12 cellular contexts compared by ENCODE assay signal in genomic region chr11:1390603-1391164, GRCh38. TPM values are rescaled to one million over a fixed set of nuclear protein-coding genes. Genes with fewer than 3 reads are reported as not detected.
A peak's percentile ranks its signal among the peaks of the same experiment; 100 is the strongest.
DNase-seq lines count a peak whose midpoint lies in the region; ATAC-seq and TF ChIP-seq lines count a peak whose summit lies in the region.
"Had no signal": no experiment of that assay in that cellular context is flagged by ENCODE, and none has a peak within 500 bp of the region (broad histone marks: within the 10 kb centered on the region; RNA-seq: fewer than 3 reads in every experiment).

No MANE protein-coding gene starts in this region.

- intact Hi-C loops in heart left ventricle (cut with DNase I), result no loop called here
- intact Hi-C loops in activated CD8-positive, alpha-beta T cell treated with anti-CD3 and anti-CD28 coated beads for 36 hours (cut with micrococcal nuclease), result no loop called here

- H3K9ac ChIP-seq in ES-I3 (ENCODE audit: low read depth, low read length) (peak overlapping the region; percentile 72), NT2/D1 (ENCODE audit: insufficient read length, low read depth) (peak overlapping the region; percentile 88), parathyroid adenoma (no peak overlapping the region)

- H3K9me3 ChIP-seq in ES-I3 (ENCODE audit: control insufficient read depth, insufficient read depth, low read length) (no peaks in the 10 kb centered on the region), NT2/D1 (ENCODE audit: insufficient read depth, low read length) (no peaks in the 10 kb centered on the region), heart left ventricle (no peaks in the 10 kb centered on the region), parathyroid adenoma (ENCODE audit: control insufficient read depth, low read length) (no peaks in the 10 kb centered on the region)

- H3K4me3 ChIP-seq in NT2/D1 (ENCODE audit: insufficient read length, low read depth) (peak overlapping the region; percentile 71), heart left ventricle (peak overlapping the region in 7 of 12 donors; percentile 10 to 57 (median 24)), parathyroid adenoma (ENCODE audit: low read depth, low read length) (peak overlapping the region; percentile 11)

- no peaks in the 10 kb centered on the region for H3K79me2 ChIP-seq in parathyroid adenoma

- H2AFZ ChIP-seq in parathyroid adenoma, result no peak overlapping the region

- POLR2A ChIA-PET in activated CD8-positive, alpha-beta T cell treated with anti-CD3 and anti-CD28 coated beads for 36 hours (lab: Charles Lee), result interaction anchor here (1.0 kb wide), 1 partner anchor 10 kb away, joined by 3 read pairs; no protein-coding TSS in a partner anchor

- DNase-seq in NT2/D1 (ENCODE audit: low read depth, low spot score) (no peak), heart left ventricle (peak; percentile 48 to 78 (median 62)), GM10266 (ENCODE audit: extremely low spot score) (no peak), GM13976 (ENCODE audit: low spot score) (no peak), NCI-H1105 (lab: John Stamatoyannopoulos, UW) (no peak)
- no peak for DNase-seq in activated CD8-positive, alpha-beta T cell treated with anti-CD3 and anti-CD28 coated beads for 36 hours
- DNase-seq: activated naive CD4-positive, alpha-beta T cell treated with anti-CD3 and anti-CD28 coated beads for 36 hours had no signal

- H3K36me3 Mint-ChIP-seq in activated CD8-positive, alpha-beta T cell treated with anti-CD3 and anti-CD28 coated beads for 36 hours (ENCODE audit: low read depth), result no peaks in the 10 kb centered on the region

- H3K36me3 ChIP-seq in ES-I3 (ENCODE audit: insufficient read depth, low read length) (no peaks in the 10 kb centered on the region), NT2/D1 (ENCODE audit: insufficient read depth, insufficient read length, low read length) (no peaks in the 10 kb centered on the region), heart left ventricle (no peaks in the 10 kb centered on the region), parathyroid adenoma (ENCODE audit: control insufficient read depth, insufficient read depth, low read length) (no peaks in the 10 kb centered on the region)

- no peak overlapping the region for H3K4me2 ChIP-seq in parathyroid adenoma (ENCODE audit: low read length)

- H3K4me1 ChIP-seq in ES-I3 (ENCODE audit: insufficient read depth, low read length) (peaks cover 5% of the 10 kb centered on the region; the same call in 1 of the 2 replicates), NT2/D1 (ENCODE audit: insufficient read depth, insufficient read length) (peaks cover 15% of the 10 kb centered on the region), heart left ventricle (peaks cover 0 to 25% (median 9%) of the 10 kb centered on the region in 12 donors), parathyroid adenoma (peaks cover 3% of the 10 kb centered on the region)

- CTCF ChIA-PET in activated CD8-positive, alpha-beta T cell treated with anti-CD3 and anti-CD28 coated beads for 36 hours (lab: Charles Lee), result no interaction called here

- no peak overlapping the region for H3K4me3 Mint-ChIP-seq in activated CD8-positive, alpha-beta T cell treated with anti-CD3 and anti-CD28 coated beads for 36 hours

- TF ChIP-seq CTCF in heart left ventricle (IDR thresholded peaks at IDR 0.05) (no peak), parathyroid adenoma (IDR thresholded peaks at IDR 0.05) (no peak), GM10266 (IDR thresholded peaks at IDR 0.05; ENCODE audit: control insufficient read depth, insufficient read depth, low read depth, missing control alignments) (no peak), GM13976 (IDR thresholded peaks at IDR 0.05; ENCODE audit: borderline replicate concordance, control extremely low read depth, extremely low read depth, insufficient read depth, missing control alignments) (no peak)
- TF ChIP-seq CTCF in activated CD8-positive, alpha-beta T cell treated with anti-CD3 and anti-CD28 coated beads for 36 hours (IDR thresholded peaks at IDR 0.05), result no peak

- H3K27ac Mint-ChIP-seq in activated CD8-positive, alpha-beta T cell treated with anti-CD3 and anti-CD28 coated beads for 36 hours, result no peak overlapping the region
- H3K27ac Mint-ChIP-seq: activated naive CD4-positive, alpha-beta T cell treated with anti-CD3 and anti-CD28 coated beads for 36 hours had no signal

- H3K9me3 Mint-ChIP-seq in activated CD8-positive, alpha-beta T cell treated with anti-CD3 and anti-CD28 coated beads for 36 hours, result no peaks in the 10 kb centered on the region
- H3K9me3 Mint-ChIP-seq: activated naive CD4-positive, alpha-beta T cell treated with anti-CD3 and anti-CD28 coated beads for 36 hours had no signal

- peaks cover 28% of the 10 kb centered on the region for H3K27me3 ChIP-seq in NT2/D1 (ENCODE audit: insufficient read depth, insufficient read length)
- peaks cover 9 to 47% (median 22%) of the 10 kb centered on the region in 9 donors for H3K27me3 ChIP-seq in heart left ventricle
- H3K27me3 ChIP-seq in parathyroid adenoma (ENCODE audit: control insufficient read depth, insufficient read depth, low read length), result no peaks in the 10 kb centered on the region

- TF ChIP-seq POLR2A in heart left ventricle (IDR thresholded peaks at IDR 0.05), result no peak

- peaks cover 21% of the 10 kb centered on the region for H3K27me3 Mint-ChIP-seq in activated CD8-positive, alpha-beta T cell treated with anti-CD3 and anti-CD28 coated beads for 36 hours

- 2 to 10% (median 2%) methylated on average over 4 to 66 of the region's 66 CpGs for WGBS in heart left ventricle, 4 donors

- H3K27ac ChIP-seq in heart left ventricle, result peak overlapping the region in 1 of 12 donors; percentile 28
- H3K27ac ChIP-seq in parathyroid adenoma, result no peak overlapping the region

- H3K4me1 Mint-ChIP-seq in activated CD8-positive, alpha-beta T cell treated with anti-CD3 and anti-CD28 coated beads for 36 hours (ENCODE audit: low read depth), result peaks cover 11% of the 10 kb centered on the region

- in situ Hi-C loops in GM13976 (cut with MboI; ENCODE audit: low sequenced_read_pairs, unreplicated experiment), result no loop called here

- no peak for ATAC-seq in heart left ventricle
- ATAC-seq in activated CD8-positive, alpha-beta T cell treated with anti-CD3 and anti-CD28 coated beads for 36 hours, result no peak
- ATAC-seq: sciatic nerve had no signal

RNA-seq across cellular contexts. Expression of gene BRSK2, which starts 0.9 kb away (rescaled TPM):
- total RNA-seq in heart left ventricle, result under 1 TPM in 8 of 9 donors, not detected in 1; 0.16 to 0.85 (median 0.61) TPM
- polyA plus RNA-seq in heart left ventricle, result 1 to 10 TPM in 1 of 2 donors, under 1 TPM in 1; 0.26 to 1.3 TPM
- 1 to 10 TPM; 1.1 to 2.0 TPM for total RNA-seq in activated CD8-positive, alpha-beta T cell treated with anti-CD3 and anti-CD28 coated beads for 36 hours
- total RNA-seq: M059J; T-helper 2 cell treated with Interferon-gamma antibody and Interleukin-4, amounts not matched to agents 100 ng/mL and 5 ng/mL, for 36 hours had no signal

Comparison
In these comparisons a context has a peak if more than half of its experiments do, and no peak if none do; other contexts are left out.
1. DNase-seq: peak in heart left ventricle (5 of 5); none in NT2/D1 (single experiment), GM10266 (single experiment), GM13976 (single experiment), NCI-H1105 (single experiment) and activated CD8-positive, alpha-beta T cell treated with anti-CD3 and anti-CD28 coated beads for 36 hours (single experiment).
2. H3K4me3 ChIP-seq: peak in every context shown above with its lines; median percentile 71 in NT2/D1; 24 in heart left ventricle; 11 in parathyroid adenoma.